In the genomic region with DNA sequence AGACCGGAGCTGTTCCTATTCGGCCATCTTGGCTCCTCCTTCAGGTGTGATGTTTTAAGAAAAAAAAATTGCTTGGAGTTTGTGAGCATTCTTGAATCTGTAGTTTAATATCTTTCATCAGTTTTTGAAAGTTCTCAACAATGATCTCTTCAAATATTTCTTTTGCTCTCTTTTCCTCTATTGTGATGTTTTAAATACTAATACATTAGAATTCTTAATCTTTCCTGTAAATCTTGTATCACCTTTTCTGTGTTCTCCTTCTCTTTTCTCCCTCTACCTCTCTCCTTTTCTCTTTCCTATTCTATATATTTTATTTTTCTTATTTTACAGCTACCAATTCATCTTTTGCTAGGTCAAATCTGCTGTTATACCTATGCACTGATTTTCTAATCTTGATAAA, we compare ENCODE assay signal across 24 cellular contexts.
"Had no signal": no experiment of that assay in that cellular context is flagged by ENCODE, and none has a peak within 500 bp of the region (broad histone marks: within the 10 kb centered on the region; RNA-seq: fewer than 3 reads in every experiment).

No MANE protein-coding gene starts in this region.

- DNase-seq: colonic mucosa; cortex of kidney; dermis blood vessel endothelial cell; dorsolateral prefrontal cortex; effector CD4-positive, alpha-beta T cell; effector CD8-positive, alpha-beta T cell; effector memory CD4-positive, alpha-beta T cell; effector memory CD8-positive, alpha-beta T cell; endodermal cell; erythroblast; esophagus squamous epithelium; foreskin fibroblast; foreskin keratinocyte; foreskin melanocyte; gastrocnemius medialis; glutamatergic neuron; head of caudate nucleus; heart left ventricle; heart right ventricle had no signal

- H3K27ac ChIP-seq: colonic mucosa, coronary artery, dorsolateral prefrontal cortex, epithelial cell of prostate, esophagus muscularis mucosa, esophagus squamous epithelium, foreskin keratinocyte, gastrocnemius medialis, gastroesophageal sphincter, heart left ventricle, heart right ventricle, hepatocyte had no signal

- H3K9me3 ChIP-seq: colonic mucosa, esophagus squamous epithelium, gastrocnemius medialis had no signal

- H3K36me3 ChIP-seq: colonic mucosa, esophagus muscularis mucosa, esophagus squamous epithelium, gastrocnemius medialis, gastroesophageal sphincter, heart left ventricle, heart right ventricle had no signal

- H3K4me3 ChIP-seq: colonic mucosa, coronary artery, dorsolateral prefrontal cortex, esophagus muscularis mucosa, esophagus squamous epithelium, gastrocnemius medialis, gastroesophageal sphincter, heart left ventricle, heart right ventricle, hepatocyte had no signal

- H3K4me1 ChIP-seq: colonic mucosa, esophagus muscularis mucosa, esophagus squamous epithelium, foreskin keratinocyte, gastrocnemius medialis, gastroesophageal sphincter, heart left ventricle, heart right ventricle had no signal
